ENCODE assay signal across 12 cellular contexts in genomic region chr18:71075147-71075546, GRCh38.
DNase-seq lines count a peak whose midpoint lies in the region; ATAC-seq and TF ChIP-seq lines count a peak whose summit lies in the region.
"Had no signal": no experiment of that assay in that cellular context is flagged by ENCODE, and none has a peak within 500 bp of the region (broad histone marks: within the 10 kb centered on the region; RNA-seq: fewer than 3 reads in every experiment).

No MANE protein-coding gene starts in this region.

- no peak for ATAC-seq in HG02973 (IDR thresholded peaks at IDR 0.05; ENCODE audit: unreplicated experiment)
- ATAC-seq in GM18909 (IDR thresholded peaks at IDR 0.05; ENCODE audit: poor library complexity, unreplicated experiment) = no peak
- no peak for ATAC-seq in HG03159 (IDR thresholded peaks at IDR 0.05; ENCODE audit: unreplicated experiment)
- ATAC-seq: HCT116 had no signal

- peak; percentile 12 for DNase-seq in HT-29 (ENCODE audit: low spot score)
- DNase-seq in RPMI7951 (ENCODE audit: low read depth) = peak; percentile 5
- DNase-seq in islet precursor cell = peak; percentile 50
- DNase-seq: C1 segment of cervical spinal cord; CD4-positive, alpha-beta T cell; DND-41; GDM1 had no signal

- 0 out of 3 replicates have a peak, but pooled peaks have one; percentile 25 for TF ChIP-seq CTCF in GM12872 (IDR thresholded peaks at IDR 0.05; ENCODE audit: insufficient read depth, low read depth, low read length)
